In genomic region chr5:174418809-174419522, GRCh38 we compare ENCODE assay signal across 8 cellular contexts.
DNase-seq lines count a peak whose midpoint lies in the region; FAIRE-seq and TF ChIP-seq lines count a peak whose summit lies in the region.

No MANE protein-coding gene starts in this region.

- H3K27ac Mint-ChIP-seq in neural crest cell (ENCODE audit: unreplicated experiment), result no peak overlapping the region

- no peak overlapping the region for H3K27ac ChIP-seq in kidney (ENCODE audit: low read depth in 2 of 2, low read length in 2 of 2)

- intact Hi-C loops in kidney (cut with DNase I), result no loop called here

- no peak for TF ChIP-seq CTCF in choroid plexus epithelial cell (conservative IDR thresholded peaks at IDR 0.05; ENCODE audit: low read depth, low read length)
- no peak for TF ChIP-seq CTCF in neural crest cell (conservative IDR thresholded peaks at IDR 0.05)
- no peak for TF ChIP-seq CTCF in kidney (IDR thresholded peaks at IDR 0.05; ENCODE audit: borderline replicate concordance, extremely low read depth, insufficient read depth)

- peaks cover 2% of the 10 kb centered on the region for H3K9me3 Mint-ChIP-seq in neural crest cell

- no peak overlapping the region for H3K9ac ChIP-seq in kidney (ENCODE audit: low read length in 2 of 2)

- H3K4me1 ChIP-seq in kidney (ENCODE audit: control insufficient read depth in 1 of 2, insufficient read depth in 1 of 2, low read depth in 1 of 2, low read length in 2 of 2), result no peaks in the 10 kb centered on the region

- H3K9me3 ChIP-seq in kidney (ENCODE audit: control insufficient read depth in 1 of 2, low read length in 2 of 2), result no peaks in the 10 kb centered on the region

- peak overlapping the region; percentile 42 for H3K4me3 Mint-ChIP-seq in neural crest cell

- H3K4me3 ChIP-seq in choroid plexus epithelial cell (ENCODE audit: low read depth, low read length) (peak overlapping the region; percentile 30), kidney (ENCODE audit: low read length in 2 of 2) (peak overlapping the region in 1 of 2 donors; percentile 26)

- no peaks in the 10 kb centered on the region for H3K36me3 ChIP-seq in kidney (ENCODE audit: control insufficient read depth in 1 of 2, insufficient read depth in 2 of 2, low read length in 2 of 2)

- no peak for FAIRE-seq in kidney (lab: Jason Lieb, UNC)

- peaks cover 22% of the 10 kb centered on the region for H3K4me1 Mint-ChIP-seq in neural crest cell

- no peaks in the 10 kb centered on the region for H3K36me3 Mint-ChIP-seq in neural crest cell (ENCODE audit: low read depth)

- H3K27me3 Mint-ChIP-seq in neural crest cell (ENCODE audit: low read depth), result peaks cover 38% of the 10 kb centered on the region

- DNase-seq in NCI-H1105 treated with DMSO at 0.1 percent for 48 hours (lab: John Stamatoyannopoulos, UW) (peak; percentile 59), NCI-H1105 (lab: John Stamatoyannopoulos, UW) (no peak), HK-2 (ENCODE audit: unreplicated experiment) (peak; percentile 2), choroid plexus epithelial cell (ENCODE audit: low read depth) (no peak), neural crest cell (ENCODE audit: low read depth, low spot score) (peak; percentile 7), activated gamma-delta T cell treated with Interleukin-2 at 50 U/mL for 16 hours (no peak), kidney (no peak)
- no peak for DNase-seq in activated CD4-positive, alpha-beta T cell treated with anti-CD3 and anti-CD28 coated beads, Interleukin-2, amount 50 U/mL, for 1 hour

Comparison
In these comparisons a context has a peak if more than half of its experiments do, and no peak if none do; other contexts are left out.
1. DNase-seq: peak in NCI-H1105 treated with DMSO at 0.1 percent for 48 hours (single experiment), HK-2 (single experiment) and neural crest cell (single experiment); none in NCI-H1105 (single experiment), choroid plexus epithelial cell (single experiment), activated gamma-delta T cell treated with Interleukin-2 at 50 U/mL for 16 hours (single experiment), activated CD4-positive, alpha-beta T cell treated with anti-CD3 and anti-CD28 coated beads, Interleukin-2, amount 50 U/mL, for 1 hour (single experiment) and kidney (single experiment).